Comparison of ENCODE assay signal across 21 cellular contexts in the genomic region with DNA sequence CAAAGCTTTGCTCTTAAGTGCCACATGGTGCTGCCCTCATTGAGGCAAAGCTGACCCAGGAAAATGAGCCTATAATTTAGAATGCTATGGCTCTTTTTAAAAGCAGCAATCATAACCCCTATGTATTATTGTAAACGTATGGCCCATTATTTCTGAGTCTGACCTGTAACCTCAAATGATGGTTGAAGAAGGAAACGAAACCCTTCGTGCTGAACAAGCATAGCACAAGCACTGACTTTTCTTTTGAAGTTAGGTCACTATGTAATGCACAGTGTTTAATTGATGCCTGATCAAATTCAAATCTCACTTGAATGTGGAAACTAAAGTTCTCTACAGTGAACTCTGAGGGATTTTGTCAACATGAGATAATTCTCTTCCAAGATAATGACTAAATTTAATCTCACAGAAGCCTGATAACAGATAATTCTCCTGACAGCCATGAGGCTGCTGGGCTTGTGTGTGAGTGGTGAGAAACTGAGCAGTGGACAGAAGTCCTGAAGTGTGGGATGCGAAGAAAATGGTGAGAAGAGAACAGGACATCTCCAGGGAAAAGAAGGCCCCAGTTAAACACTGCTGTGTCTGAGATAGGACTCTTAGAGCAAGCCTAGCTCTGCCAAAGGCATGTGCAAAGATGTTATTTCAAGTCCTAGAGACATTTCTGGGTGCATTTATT.
A peak's percentile ranks its signal among the peaks of the same experiment; 100 is the strongest.
DNase-seq lines count a peak whose midpoint lies in the region; ATAC-seq and TF ChIP-seq lines count a peak whose summit lies in the region.
"Had no signal": no experiment of that assay in that cellular context is flagged by ENCODE, and none has a peak within 500 bp of the region (broad histone marks: within the 10 kb centered on the region; RNA-seq: fewer than 3 reads in every experiment).

No MANE protein-coding gene starts in this region.

- no peak overlapping the region for H3K4me3 Mint-ChIP-seq in activated CD8-positive, alpha-beta memory T cell treated with anti-CD3 and anti-CD28 coated beads, Interleukin-2, amount 10 ng/mL, durations not matched to agents 7 days and 5 days
- H3K4me3 Mint-ChIP-seq in neural progenitor cell = no peak overlapping the region
- H3K4me3 Mint-ChIP-seq: CD8-positive, alpha-beta T cell; IgD-negative memory B cell had no signal

- H3K9me3 ChIP-seq in WERI-Rb-1 (ENCODE audit: severe bottlenecking) = no peaks in the 10 kb centered on the region
- no peaks in the 10 kb centered on the region for H3K9me3 ChIP-seq in neural progenitor cell (ENCODE audit: low read depth)
- no peaks in the 10 kb centered on the region for H3K9me3 ChIP-seq in Peyer's patch

- no peaks in the 10 kb centered on the region for H3K36me3 Mint-ChIP-seq in activated CD8-positive, alpha-beta memory T cell treated with anti-CD3 and anti-CD28 coated beads, Interleukin-2, amount 10 ng/mL, durations not matched to agents 7 days and 5 days
- H3K36me3 Mint-ChIP-seq in neural progenitor cell = no peaks in the 10 kb centered on the region

- H3K27me3 ChIP-seq in WERI-Rb-1 (ENCODE audit: insufficient read depth, low read depth, severe bottlenecking) (no peaks in the 10 kb centered on the region), neural progenitor cell (no peaks in the 10 kb centered on the region), Peyer's patch (no peaks in the 10 kb centered on the region)

- H2AFZ ChIP-seq in neural progenitor cell (replicated peaks) = peak overlapping the region; percentile 3
- H2AFZ ChIP-seq: GM23248 had no signal

- H4K20me1 ChIP-seq in neural progenitor cell (ENCODE audit: low read depth) = no peaks in the 10 kb centered on the region

- peaks cover 10% of the 10 kb centered on the region for H3K4me1 ChIP-seq in neural progenitor cell
- H3K4me1 ChIP-seq in Peyer's patch = no peaks in the 10 kb centered on the region

- no peak overlapping the region for H3K4me2 ChIP-seq in neural progenitor cell

- no peaks in the 10 kb centered on the region for H3K79me2 ChIP-seq in neural progenitor cell (ENCODE audit: low read depth)

- H3K36me3 ChIP-seq in WERI-Rb-1 = peaks cover 7% of the 10 kb centered on the region; the same call in 1 of the 2 replicates
- H3K36me3 ChIP-seq in neural progenitor cell = no peaks in the 10 kb centered on the region
- H3K36me3 ChIP-seq in Peyer's patch = no peaks in the 10 kb centered on the region

- DNase-seq in activated CD8-positive, alpha-beta memory T cell treated with anti-CD3 and anti-CD28 coated beads, Interleukin-2, amount 10 ng/mL, durations not matched to agents 7 days and 5 days = no peak
- DNase-seq in activated CD8-positive, alpha-beta memory T cell treated with anti-CD3 and anti-CD28 coated beads, Interleukin-2, amount 50 U/mL, for 48 hours = no peak
- DNase-seq in NCI-H82 (lab: John Stamatoyannopoulos, UW) = peak; percentile 80
- DNase-seq in WERI-Rb-1 = peak; percentile 72
- no peak for DNase-seq in neural progenitor cell (ENCODE audit: low spot score)
- DNase-seq in activated CD4-positive, alpha-beta T cell treated with anti-CD3 and anti-CD28 coated beads, Interleukin-2, amount 50 U/mL, for 1 hour = no peak
- no peak for DNase-seq in Peyer's patch
- no peak for DNase-seq in activated gamma-delta T cell (lab: John Stamatoyannopoulos, UW)
- DNase-seq: 8988T; CD8-positive, alpha-beta T cell; DMS79 treated with DMSO at 0.1 percent for 48 hours; GM23248; NCI-H1105 treated with DMSO at 0.1 percent for 48 hours; NCI-H1694 treated with DMSO at 0.1 percent for 48 hours; NCI-H774; OCI-M1 had no signal

- CTCF ChIA-PET in activated CD8-positive, alpha-beta memory T cell treated with anti-CD3 and anti-CD28 coated beads, Interleukin-2, amount 10 ng/mL, durations not matched to agents 7 days and 5 days (lab: Charles Lee) = no interaction called here

- no peaks in the 10 kb centered on the region for H3K9me3 Mint-ChIP-seq in activated CD8-positive, alpha-beta memory T cell treated with anti-CD3 and anti-CD28 coated beads, Interleukin-2, amount 10 ng/mL, durations not matched to agents 7 days and 5 days (ENCODE audit: low read depth)
- H3K9me3 Mint-ChIP-seq in neural progenitor cell = no peaks in the 10 kb centered on the region
- H3K9me3 Mint-ChIP-seq: CD8-positive, alpha-beta T cell; IgD-negative memory B cell had no signal

- H3K27ac ChIP-seq in WERI-Rb-1 (peak overlapping the region; percentile 89), neural progenitor cell (peak overlapping the region; percentile 54), Peyer's patch (no peak overlapping the region)
- H3K27ac ChIP-seq: GM23248, HL-60, RWPE1, SK-N-MC had no signal

- no peak for ATAC-seq in activated CD8-positive, alpha-beta memory T cell treated with anti-CD3 and anti-CD28 coated beads, Interleukin-2, amount 10 ng/mL, durations not matched to agents 7 days and 5 days
- ATAC-seq: CD8-positive, alpha-beta T cell; HCT116 had no signal

- no peaks in the 10 kb centered on the region for H3K27me3 Mint-ChIP-seq in activated CD8-positive, alpha-beta memory T cell treated with anti-CD3 and anti-CD28 coated beads, Interleukin-2, amount 10 ng/mL, durations not matched to agents 7 days and 5 days
- peaks cover 5% of the 10 kb centered on the region for H3K27me3 Mint-ChIP-seq in neural progenitor cell (ENCODE audit: insufficient read depth, low read depth)
- H3K27me3 Mint-ChIP-seq: IgD-negative memory B cell had no signal

- H3K4me3 ChIP-seq in WERI-Rb-1 (ENCODE audit: low read depth, low read length) = peak overlapping the region; percentile 19
- H3K4me3 ChIP-seq in neural progenitor cell = no peak overlapping the region
- no peak overlapping the region for H3K4me3 ChIP-seq in Peyer's patch
- H3K4me3 ChIP-seq: GM23248, SK-N-MC had no signal

- no peak overlapping the region for H3K9ac ChIP-seq in neural progenitor cell
- H3K9ac ChIP-seq: GM23248 had no signal

- H3K27ac Mint-ChIP-seq in activated CD8-positive, alpha-beta memory T cell treated with anti-CD3 and anti-CD28 coated beads, Interleukin-2, amount 10 ng/mL, durations not matched to agents 7 days and 5 days = peak overlapping the region; percentile 44
- H3K27ac Mint-ChIP-seq in neural progenitor cell = no peak overlapping the region
- H3K27ac Mint-ChIP-seq: CD8-positive, alpha-beta T cell; IgD-negative memory B cell had no signal

- TF ChIP-seq POLR2A in Peyer's patch (IDR thresholded peaks at IDR 0.05) = no peak

- peaks cover 12% of the 10 kb centered on the region for H3F3A ChIP-seq in neural progenitor cell (ENCODE audit: low read depth)

- peaks cover 7% of the 10 kb centered on the region for H3K4me1 Mint-ChIP-seq in activated CD8-positive, alpha-beta memory T cell treated with anti-CD3 and anti-CD28 coated beads, Interleukin-2, amount 10 ng/mL, durations not matched to agents 7 days and 5 days
- peaks cover 7% of the 10 kb centered on the region for H3K4me1 Mint-ChIP-seq in neural progenitor cell

- TF ChIP-seq CTCF in WERI-Rb-1 (IDR thresholded peaks at IDR 0.05; ENCODE audit: low read depth, low read length) (no peak), neural progenitor cell (IDR thresholded peaks at IDR 0.05) (no peak), Peyer's patch (IDR thresholded peaks at IDR 0.05) (no peak)

Comparison
In these comparisons a context has a peak if more than half of its experiments do, and no peak if none do; other contexts are left out.
1. DNase-seq: peak in NCI-H82 (single experiment) and WERI-Rb-1 (single experiment); none in activated CD8-positive, alpha-beta memory T cell treated with anti-CD3 and anti-CD28 coated beads, Interleukin-2, amount 10 ng/mL, durations not matched to agents 7 days and 5 days (single experiment), activated CD8-positive, alpha-beta memory T cell treated with anti-CD3 and anti-CD28 coated beads, Interleukin-2, amount 50 U/mL, for 48 hours (single experiment), neural progenitor cell (single experiment), activated CD4-positive, alpha-beta T cell treated with anti-CD3 and anti-CD28 coated beads, Interleukin-2, amount 50 U/mL, for 1 hour (single experiment), Peyer's patch (0 of 3) and activated gamma-delta T cell (single experiment).
2. H3K27ac ChIP-seq: peak in WERI-Rb-1 (single experiment) and neural progenitor cell (single experiment); none in Peyer's patch (0 of 4).